In the genomic region with DNA sequence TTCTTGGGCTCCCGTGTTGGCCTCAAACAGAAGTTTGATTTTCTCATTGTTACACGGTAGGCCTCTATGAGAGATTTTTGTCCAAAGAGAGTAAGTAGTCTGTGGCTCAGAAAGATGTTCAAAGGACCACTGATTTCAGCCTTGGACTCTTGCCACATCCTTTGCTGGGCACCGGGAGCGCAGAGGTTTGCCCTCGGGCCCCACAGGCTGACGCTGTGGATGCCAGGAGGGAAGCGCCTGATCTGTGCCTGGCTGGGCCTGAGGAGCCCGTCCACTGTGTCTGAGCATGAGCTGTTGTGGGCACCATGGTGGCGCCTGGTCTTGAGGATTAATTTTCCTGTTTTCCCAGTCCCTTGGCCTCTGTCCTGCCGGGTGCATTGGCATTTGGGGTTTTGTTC, we compare ENCODE assay signal across 21 cellular contexts.
"Had no signal": no experiment of that assay in that cellular context is flagged by ENCODE, and none has a peak within 500 bp of the region (broad histone marks: within the 10 kb centered on the region; RNA-seq: fewer than 3 reads in every experiment).

No MANE protein-coding gene starts in this region.

- H3K27ac Mint-ChIP-seq: memory B cell; nephron; stimulated activated naive B cell treated with anti-CD40 and anti-IgM and Interleukin-4, amounts not matched to agents 10 μg/mL and 1 μg/mL and 100 μg/mL, for 72 hours had no signal

- H3K9me3 Mint-ChIP-seq: endodermal cell, memory B cell had no signal

- H3K27ac ChIP-seq: coronary artery, foreskin keratinocyte, lower lobe of right lung, neutrophil, skin epidermis, thoracic aorta, transverse colon had no signal

- H3K4me1 ChIP-seq: lower lobe of right lung, transverse colon had no signal

- DNase-seq: central memory CD4-positive, alpha-beta T cell; effector CD4-positive, alpha-beta T cell; endodermal cell; erythroblast; foreskin keratinocyte; islet precursor cell; lower lobe of right lung; stimulated activated CD4-positive, alpha-beta T cell treated with anti-CD3 and anti-CD28 coated beads, Interleukin-2, amount 100 ng/mL, for 24 hours; stimulated activated CD4-positive, alpha-beta T cell treated with anti-CD3 and anti-CD28 coated beads, Interleukin-4, amount 100 ng/mL, for 4 hours; stimulated activated naive B cell treated with anti-CD40 and anti-IgM and Interleukin-4, amounts not matched to agents 10 μg/mL and 1 μg/mL and 100 μg/mL, for 72 hours; stimulated activated naive CD8-positive, alpha-beta T cell treated with anti-CD3 and anti-CD28 coated beads, Interleukin-15, amount 100 ng/mL, for 72 hours; transverse colon had no signal

- H3K36me3 ChIP-seq: transverse colon had no signal

- H3K4me3 ChIP-seq: coronary artery, lower lobe of right lung, skin epidermis, thoracic aorta, transverse colon had no signal

- H3K4me1 Mint-ChIP-seq: endodermal cell had no signal

- H3K27me3 ChIP-seq: foreskin keratinocyte, neutrophil, transverse colon had no signal

- H3K4me3 Mint-ChIP-seq: endodermal cell; memory B cell; mesothelial cell of epicardium; nephron; stimulated activated naive B cell treated with anti-CD40 and anti-IgM and Interleukin-4, amounts not matched to agents 10 μg/mL and 1 μg/mL and 100 μg/mL, for 72 hours; stimulated activated naive CD8-positive, alpha-beta T cell treated with anti-CD3 and anti-CD28 coated beads, Interleukin-15, amount 100 ng/mL, for 72 hours had no signal

- H3K27me3 Mint-ChIP-seq: memory B cell; stimulated activated naive B cell treated with anti-CD40 and anti-IgM and Interleukin-4, amounts not matched to agents 10 μg/mL and 1 μg/mL and 100 μg/mL, for 72 hours; stimulated activated naive CD8-positive, alpha-beta T cell treated with anti-CD3 and anti-CD28 coated beads, Interleukin-15, amount 100 ng/mL, for 72 hours had no signal

- ATAC-seq: foreskin keratinocyte; left lobe of liver; sciatic nerve; stimulated activated naive B cell treated with anti-CD40 and anti-IgM and Interleukin-4, amounts not matched to agents 10 μg/mL and 1 μg/mL and 100 μg/mL, for 72 hours; stimulated activated naive CD8-positive, alpha-beta T cell treated with anti-CD3 and anti-CD28 coated beads, Interleukin-15, amount 100 ng/mL, for 72 hours had no signal

- H3K9me3 ChIP-seq: lower lobe of right lung, neutrophil, thoracic aorta, transverse colon had no signal
